ENCODE assay signal across 11 cellular contexts in the genomic region with DNA sequence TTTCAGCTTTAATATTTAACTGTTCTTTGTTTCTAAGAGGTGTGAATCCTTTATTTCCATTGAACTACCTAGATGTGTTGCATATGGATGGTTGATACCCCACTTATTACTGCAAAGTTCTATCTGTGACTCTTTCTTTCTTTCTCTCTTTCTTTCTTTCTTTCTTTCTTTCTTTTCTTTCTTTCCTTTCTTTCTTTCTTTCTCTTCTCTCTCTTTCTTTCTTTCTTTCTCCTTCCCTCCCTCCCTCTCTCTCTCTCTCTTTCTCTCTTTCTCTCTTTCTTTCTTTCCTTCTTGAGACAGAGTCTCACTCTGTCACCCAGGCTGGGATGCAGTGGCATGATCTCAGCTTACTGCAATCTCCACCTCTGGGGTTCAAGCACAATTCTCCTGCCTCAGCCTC. TPM values are rescaled to one million over a fixed set of nuclear protein-coding genes. Genes with fewer than 3 reads are reported as not detected.
"Had no signal": no experiment of that assay in that cellular context is flagged by ENCODE, and none has a peak within 500 bp of the region (broad histone marks: within the 10 kb centered on the region; RNA-seq: fewer than 3 reads in every experiment).

No MANE protein-coding gene starts in this region.

- H3K4me2 ChIP-seq: GM23338 had no signal

- H3K4me3 ChIP-seq: GM23338 had no signal

- H3K4me3 Mint-ChIP-seq: GM23338, H9, HFFc6, IgD-negative memory B cell had no signal

- H3K27ac Mint-ChIP-seq: GM23338, H9, HFFc6, IgD-negative memory B cell had no signal

- H3K36me3 Mint-ChIP-seq: IgD-negative memory B cell had no signal

- H3K27ac ChIP-seq: HL-60 had no signal

- H3K4me1 Mint-ChIP-seq: GM23338, H9 had no signal

- DNase-seq: H9, HCEC 1CT, HFFc6, KG1 had no signal

- H3K9me3 Mint-ChIP-seq: GM23338, H9, HFFc6, IgD-negative memory B cell had no signal

- ATAC-seq: GM23338, HepG2 had no signal

- FAIRE-seq: H1, H54, HepG2 had no signal

- H2AFZ ChIP-seq: GM23338 had no signal

RNA-seq across cellular contexts. Expression of a gene that starts 34.1 kb away (rescaled TPM):
- total RNA-seq: HepG2 had no signal

RNA-seq across cellular contexts. Expression of a gene that starts 41.8 kb away (rescaled TPM):
- polyA plus RNA-seq: IgD-negative memory B cell had no signal

RNA-seq across cellular contexts. Expression of a gene that starts 51.8 kb away (rescaled TPM):
- total RNA-seq: GM23338, H1, H9, HepG2, HFFc6, HT1080 had no signal
- polyA plus RNA-seq: H1, HepG2 had no signal
